1 cellular context compared by ENCODE assay signal in the genomic region with DNA sequence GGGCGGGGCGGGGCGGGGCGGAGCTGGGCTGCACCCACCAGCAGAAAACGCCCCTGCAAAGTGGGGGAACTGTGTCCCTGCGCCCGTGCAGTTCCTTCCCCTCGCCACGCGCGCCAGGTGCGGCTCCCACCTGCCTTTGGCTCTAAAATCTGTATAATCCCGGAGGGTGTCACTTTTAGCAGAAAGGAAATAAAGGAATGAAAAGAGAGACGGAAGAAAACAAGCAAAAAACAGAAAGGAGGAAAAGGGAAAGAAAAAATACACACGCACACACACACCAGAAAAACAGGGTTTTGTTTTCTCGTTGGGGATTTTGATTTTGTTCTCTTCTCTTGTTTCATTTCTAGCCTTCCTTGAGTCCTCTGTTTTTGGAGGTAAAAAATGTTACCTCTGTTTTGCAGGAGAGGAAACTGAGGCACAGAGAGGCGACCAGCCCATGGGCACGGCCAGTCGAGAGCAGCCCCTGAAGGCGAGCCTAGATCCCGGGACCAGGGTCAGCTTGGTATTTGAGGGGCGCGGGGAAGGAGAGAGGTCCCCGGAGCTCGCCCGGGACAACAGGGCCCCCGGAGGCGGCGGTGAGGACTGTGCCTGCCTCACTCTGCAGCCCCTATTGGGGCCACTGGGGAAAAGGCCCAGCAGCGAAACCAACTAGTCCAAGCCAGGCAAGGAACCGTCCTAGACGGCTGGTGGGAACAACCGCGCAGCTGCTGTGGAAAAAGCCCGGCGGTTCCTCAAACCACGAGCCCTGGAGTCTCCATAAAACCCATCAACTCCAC.
TF ChIP-seq lines count a peak whose summit lies in the region.

No MANE protein-coding gene starts in this region.

TF ChIP-seq in endothelial cell of umbilical vein, 7 proteins besides CTCF, POLR2A, EP300 and RAD21:
- no peak for TF ChIP-seq EZH2 (IDR thresholded peaks at IDR 0.05; ENCODE audit: borderline replicate concordance, low read depth, low read length, severe bottlenecking)
- no peak for TF ChIP-seq GATA2 (IDR thresholded peaks at IDR 0.05; ENCODE audit: insufficient read depth, insufficient read length, low read depth, low read length)
- TF ChIP-seq POLR2AphosphoS5 (IDR thresholded peaks at IDR 0.05; ENCODE audit: insufficient read depth, low read depth, low read length), result no peak
- TF ChIP-seq FOS (IDR thresholded peaks at IDR 0.05; ENCODE audit: borderline replicate concordance, insufficient read depth, low read length), result no peak
- no peak for TF ChIP-seq MYC (IDR thresholded peaks at IDR 0.05; ENCODE audit: low read depth, low read length)
- TF ChIP-seq JUN (IDR thresholded peaks at IDR 0.05; ENCODE audit: borderline replicate concordance, insufficient read depth, insufficient read length, low read depth), result no peak
- TF ChIP-seq, protein P1, sequence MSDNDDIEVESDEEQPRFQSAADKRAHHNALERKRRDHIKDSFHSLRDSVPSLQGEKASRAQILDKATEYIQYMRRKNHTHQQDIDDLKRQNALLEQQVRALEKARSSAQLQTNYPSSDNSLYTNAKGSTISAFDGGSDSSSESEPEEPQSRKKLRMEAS (IDR thresholded peaks at IDR 0.05; ENCODE audit: insufficient read depth, insufficient read length), result no peak
